Comparison of ENCODE assay signal across 8 cellular contexts in genomic region chr7:65038767-65039166, GRCh38.
A peak's percentile ranks its signal among the peaks of the same experiment; 100 is the strongest.
DNase-seq lines count a peak whose midpoint lies in the region; ATAC-seq and TF ChIP-seq lines count a peak whose summit lies in the region.
"Not testable (repeated sequence)": the region's sequence is repeated elsewhere in the genome, so short reads cannot be mapped to it uniquely, and the experiment has no call there.

No MANE protein-coding gene starts in this region.

- not testable (repeated sequence) for H3K27me3 Mint-ChIP-seq in activated naive CD4-positive, alpha-beta T cell treated with anti-CD3 and anti-CD28 coated beads, Interleukin-2, amount 10 ng/mL, durations not matched to agents 7 days and 5 days

- H3K27ac Mint-ChIP-seq in activated naive CD4-positive, alpha-beta T cell treated with anti-CD3 and anti-CD28 coated beads, Interleukin-2, amount 10 ng/mL, durations not matched to agents 7 days and 5 days: peak overlapping the region; percentile 85
- peak overlapping the region; percentile 58 for H3K27ac Mint-ChIP-seq in stimulated activated effector memory CD8-positive, alpha-beta T cell treated with anti-CD3 and anti-CD28 coated beads, Interleukin-12 subunit alpha, Interleukin-12 subunit beta, amount 100 ng/mL, for 72 hours

- TF ChIP-seq CTCF in fibroblast of pulmonary artery (IDR thresholded peaks at IDR 0.05; ENCODE audit: low read length, missing control alignments): not testable (repeated sequence)

- DNase-seq in DMS153 treated with DMSO at 0.1 percent for 48 hours (lab: John Stamatoyannopoulos, UW; ENCODE audit: unreplicated experiment): peak; percentile 16
- DNase-seq in HuH-7.5 (ENCODE audit: low spot score): peak; percentile 23
- DNase-seq in SHP77 treated with DMSO at 0.1 percent for 48 hours (lab: John Stamatoyannopoulos, UW): peak; percentile 47
- peak; percentile 57 for DNase-seq in activated naive CD4-positive, alpha-beta T cell treated with anti-CD3 and anti-CD28 coated beads, Interleukin-2, amount 10 ng/mL, durations not matched to agents 7 days and 5 days
- peak; percentile 17 for DNase-seq in fibroblast of pulmonary artery (ENCODE audit: low read depth)
- peak; percentile 12 to 67 for DNase-seq in stimulated activated effector memory CD8-positive, alpha-beta T cell treated with anti-CD3 and anti-CD28 coated beads, Interleukin-12 subunit alpha, Interleukin-12 subunit beta, amount 100 ng/mL, for 72 hours (ENCODE audit: low spot score in 2 of 2)

- peak overlapping the region; percentile 31 for H3K27ac ChIP-seq in muscle layer of duodenum (ENCODE audit: low read length)

- H3K4me1 ChIP-seq in muscle layer of duodenum (ENCODE audit: control insufficient read depth in 1 of 2, insufficient read depth in 2 of 2, low read length in 2 of 2): peaks cover 0 to 11% of the 10 kb centered on the region in 2 donors

- ATAC-seq in GM21737 (IDR thresholded peaks at IDR 0.05; ENCODE audit: unreplicated experiment): peak; percentile 11
- peak; percentile 33 for ATAC-seq in stimulated activated effector memory CD8-positive, alpha-beta T cell treated with anti-CD3 and anti-CD28 coated beads, Interleukin-12 subunit alpha, Interleukin-12 subunit beta, amount 100 ng/mL, for 72 hours

- H3K9me3 ChIP-seq in muscle layer of duodenum (ENCODE audit: control insufficient read depth in 1 of 2, low read length in 2 of 2): not testable (repeated sequence)

- H3K27me3 ChIP-seq in muscle layer of duodenum (ENCODE audit: low read depth, low read length): not testable (repeated sequence)

- CTCF ChIA-PET in activated naive CD4-positive, alpha-beta T cell treated with anti-CD3 and anti-CD28 coated beads, Interleukin-2, amount 10 ng/mL, durations not matched to agents 7 days and 5 days (lab: Charles Lee): not testable (repeated sequence)

- not testable (repeated sequence) for H3K9me3 Mint-ChIP-seq in activated naive CD4-positive, alpha-beta T cell treated with anti-CD3 and anti-CD28 coated beads, Interleukin-2, amount 10 ng/mL, durations not matched to agents 7 days and 5 days; stimulated activated effector memory CD8-positive, alpha-beta T cell treated with anti-CD3 and anti-CD28 coated beads, Interleukin-12 subunit alpha, Interleukin-12 subunit beta, amount 100 ng/mL, for 72 hours

- H3K36me3 ChIP-seq in muscle layer of duodenum (ENCODE audit: control insufficient read depth in 1 of 2, insufficient read depth in 2 of 2, low read length in 2 of 2): not testable (repeated sequence)

- H3K4me3 Mint-ChIP-seq in activated naive CD4-positive, alpha-beta T cell treated with anti-CD3 and anti-CD28 coated beads, Interleukin-2, amount 10 ng/mL, durations not matched to agents 7 days and 5 days: peak overlapping the region; percentile 84
- H3K4me3 Mint-ChIP-seq in stimulated activated effector memory CD8-positive, alpha-beta T cell treated with anti-CD3 and anti-CD28 coated beads, Interleukin-12 subunit alpha, Interleukin-12 subunit beta, amount 100 ng/mL, for 72 hours: peak overlapping the region; percentile 72

- H3K4me1 Mint-ChIP-seq in activated naive CD4-positive, alpha-beta T cell treated with anti-CD3 and anti-CD28 coated beads, Interleukin-2, amount 10 ng/mL, durations not matched to agents 7 days and 5 days: peaks cover 17% of the 10 kb centered on the region
- H3K4me1 Mint-ChIP-seq in stimulated activated effector memory CD8-positive, alpha-beta T cell treated with anti-CD3 and anti-CD28 coated beads, Interleukin-12 subunit alpha, Interleukin-12 subunit beta, amount 100 ng/mL, for 72 hours: not testable (repeated sequence)

- H3K4me3 ChIP-seq in fibroblast of pulmonary artery (replicated peaks; ENCODE audit: low read depth, low read length) (peak overlapping the region; percentile 69), muscle layer of duodenum (ENCODE audit: low read depth in 1 of 2, low read length in 2 of 2) (peak overlapping the region; percentile 53 to 70)

- not testable (repeated sequence) for H3K36me3 Mint-ChIP-seq in activated naive CD4-positive, alpha-beta T cell treated with anti-CD3 and anti-CD28 coated beads, Interleukin-2, amount 10 ng/mL, durations not matched to agents 7 days and 5 days; stimulated activated effector memory CD8-positive, alpha-beta T cell treated with anti-CD3 and anti-CD28 coated beads, Interleukin-12 subunit alpha, Interleukin-12 subunit beta, amount 100 ng/mL, for 72 hours

Comparison
In these comparisons a context has a peak if more than half of its experiments do, and no peak if none do; other contexts are left out.
1. Peak in every context shown above with its lines: DNase-seq, ATAC-seq, H3K4me3 ChIP-seq and H3K27ac ChIP-seq.